Comparison of ENCODE assay signal across 22 cellular contexts in the genomic region with DNA sequence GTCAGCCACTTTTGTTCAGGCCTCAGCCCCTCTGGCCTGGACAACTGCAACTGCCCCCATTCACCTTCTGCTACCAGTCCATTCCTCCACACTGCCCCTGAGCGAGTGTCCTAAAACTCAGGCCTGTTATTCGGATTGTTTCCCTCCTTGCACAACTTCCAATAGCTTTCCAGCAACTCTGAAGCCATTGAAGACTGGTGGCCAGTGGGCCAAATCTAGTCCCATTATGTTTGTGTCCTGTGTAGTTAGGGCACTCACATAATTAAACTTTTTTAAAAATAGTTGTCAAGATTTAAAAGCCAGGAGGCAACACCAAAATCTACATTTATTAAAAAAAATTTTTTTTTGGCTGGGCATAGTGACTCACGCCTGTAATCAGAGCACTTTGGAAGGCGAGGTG. TPM values are rescaled to one million over a fixed set of nuclear protein-coding genes. Genes with fewer than 3 reads are reported as not detected.
DNase-seq lines count a peak whose midpoint lies in the region; ATAC-seq and TF ChIP-seq lines count a peak whose summit lies in the region.
"Had no signal": no experiment of that assay in that cellular context is flagged by ENCODE, and none has a peak within 500 bp of the region (broad histone marks: within the 10 kb centered on the region; RNA-seq: fewer than 3 reads in every experiment).

No MANE protein-coding gene starts in this region.

- H3K27me3 Mint-ChIP-seq in neural crest cell (ENCODE audit: low read depth), result peaks cover 19% of the 10 kb centered on the region
- peaks cover 86% of the 10 kb centered on the region for H3K27me3 Mint-ChIP-seq in activated T-cell treated with anti-CD3 and anti-CD28 coated beads, Interleukin-2, amount 50 U/mL, for 72 hours (ENCODE audit: low read depth)

- H3K4me3 Mint-ChIP-seq in neural crest cell, result peak overlapping the region; percentile 63
- no peak overlapping the region for H3K4me3 Mint-ChIP-seq in activated T-cell treated with anti-CD3 and anti-CD28 coated beads, Interleukin-2, amount 50 U/mL, for 72 hours

- intact Hi-C loops in prostate gland (cut with DNase I), result no loop called here

- H3K4me1 Mint-ChIP-seq in neural crest cell, result peaks cover 64% of the 10 kb centered on the region
- peaks cover 28% of the 10 kb centered on the region for H3K4me1 Mint-ChIP-seq in activated T-cell treated with anti-CD3 and anti-CD28 coated beads, Interleukin-2, amount 50 U/mL, for 72 hours (ENCODE audit: low read depth)

- H3K4me3 ChIP-seq in HUES48 (ENCODE audit: low read depth, low read length) (no peak overlapping the region), iPS-18a (ENCODE audit: low read length) (peak overlapping the region; percentile 23), prostate gland (no peak overlapping the region)

- H3K9me3 Mint-ChIP-seq in neural crest cell, result no peaks in the 10 kb centered on the region
- no peaks in the 10 kb centered on the region for H3K9me3 Mint-ChIP-seq in activated T-cell treated with anti-CD3 and anti-CD28 coated beads, Interleukin-2, amount 50 U/mL, for 72 hours

- H3K9me3 ChIP-seq in HUES48 (ENCODE audit: control insufficient read depth, insufficient read depth, low read length), result no peaks in the 10 kb centered on the region
- H3K9me3 ChIP-seq in iPS-18a (ENCODE audit: control insufficient read depth, low read depth, low read length), result no peaks in the 10 kb centered on the region
- no peaks in the 10 kb centered on the region for H3K9me3 ChIP-seq in prostate gland

- DNase-seq in neural crest cell (ENCODE audit: low read depth, low spot score) (no peak), prostate gland (ENCODE audit: low spot score) (no peak), putamen (ENCODE audit: low spot score) (no peak)
- DNase-seq in activated T-cell treated with anti-CD3 and anti-CD28 coated beads, Interleukin-2, amount 50 U/mL, for 72 hours, result no peak
- DNase-seq: ACHN, AML-193, COR-L47, GDM1, KG1, NCI-H187 treated with DMSO at 0.1 percent for 48 hours, NCI-H226, NCI-H524, NCI-H82, PC-3, RPMI8226, SIG-M5 had no signal

- no peak for ATAC-seq in activated T-cell treated with anti-CD3 and anti-CD28 coated beads, Interleukin-2, amount 50 U/mL, for 72 hours (replicated peaks in 1 of 2)
- ATAC-seq in HG02610 (IDR thresholded peaks at IDR 0.05; ENCODE audit: unreplicated experiment), result no peak
- ATAC-seq: PC-3, SK-N-SH treated with all-trans-retinoic acid at 6 μM for 48 hours had no signal

- H3K36me3 ChIP-seq in HUES48 (ENCODE audit: control insufficient read depth, insufficient read depth, low read length) (no peaks in the 10 kb centered on the region), iPS-18a (ENCODE audit: control insufficient read depth, low read depth, low read length) (no peaks in the 10 kb centered on the region), prostate gland (no peaks in the 10 kb centered on the region)

- peak overlapping the region; percentile 76 for H3K27ac ChIP-seq in HUES48 (ENCODE audit: low read depth, low read length)
- no peak overlapping the region for H3K27ac ChIP-seq in iPS-18a (ENCODE audit: low read length)
- H3K27ac ChIP-seq in prostate gland, result no peak overlapping the region

- 92% methylated on average over 4 of the region's 4 CpGs for WGBS in prostate gland

- TF ChIP-seq CTCF in neural crest cell (conservative IDR thresholded peaks at IDR 0.05), result no peak
- no peak for TF ChIP-seq CTCF in prostate gland (IDR thresholded peaks at IDR 0.05)

- no peak overlapping the region for H3K27ac Mint-ChIP-seq in neural crest cell (ENCODE audit: unreplicated experiment)
- H3K27ac Mint-ChIP-seq in activated T-cell treated with anti-CD3 and anti-CD28 coated beads, Interleukin-2, amount 50 U/mL, for 72 hours, result no peak overlapping the region
- H3K27ac Mint-ChIP-seq: CD14-positive monocyte had no signal

- no peaks in the 10 kb centered on the region for H3K36me3 Mint-ChIP-seq in neural crest cell (ENCODE audit: low read depth)
- H3K36me3 Mint-ChIP-seq in activated T-cell treated with anti-CD3 and anti-CD28 coated beads, Interleukin-2, amount 50 U/mL, for 72 hours (ENCODE audit: insufficient read depth in 2 of 2), result peaks cover 0 to 1% of the 10 kb centered on the region in 2 donors

- H3K27me3 ChIP-seq in HUES48 (ENCODE audit: control insufficient read depth, insufficient read depth, low read length) (peaks cover 61% of the 10 kb centered on the region), iPS-18a (ENCODE audit: control insufficient read depth, insufficient read depth, low read length) (peaks cover 52% of the 10 kb centered on the region), prostate gland (replicated peaks; ENCODE audit: insufficient read depth) (peaks cover 16% of the 10 kb centered on the region)

- H3K4me1 ChIP-seq in HUES48 (ENCODE audit: control insufficient read depth, insufficient read depth, low read length) (peaks cover 56% of the 10 kb centered on the region), iPS-18a (ENCODE audit: control insufficient read depth, low read depth, low read length) (peaks cover 37% of the 10 kb centered on the region), prostate gland (replicated peaks) (no peaks in the 10 kb centered on the region)

- H3K9ac ChIP-seq in HUES48 (ENCODE audit: low read depth, low read length) (no peak overlapping the region), iPS-18a (ENCODE audit: low read length) (no peak overlapping the region)

- TF ChIP-seq POLR2A in prostate gland (IDR thresholded peaks at IDR 0.05), result no peak

RNA-seq across cellular contexts. Expression of a gene that starts 17.8 kb away (rescaled TPM):
- 38.0 and 39.7 TPM in 2 replicates for total RNA-seq in neural crest cell
- total RNA-seq in activated T-cell treated with anti-CD3 and anti-CD28 coated beads, Interleukin-2, amount 50 U/mL, for 72 hours, result under 1 TPM; 0.86 TPM
- total RNA-seq in prostate gland, result 1 to 10 TPM in 1 of 2 donors, under 1 TPM in 1; 0.46 to 1.4 TPM
- total RNA-seq: Daoy, PC-3 had no signal

RNA-seq across cellular contexts. Expression of a gene that starts 21.6 kb away (rescaled TPM):
- total RNA-seq in neural crest cell (not detected in 2 replicates), prostate gland (not detected)
- total RNA-seq in activated T-cell treated with anti-CD3 and anti-CD28 coated beads, Interleukin-2, amount 50 U/mL, for 72 hours, result not detected
- total RNA-seq: Daoy, PC-3 had no signal

RNA-seq across cellular contexts. Expression of a gene that starts 41.0 kb away (rescaled TPM):
- 0.14 and 0.49 TPM in 2 replicates for total RNA-seq in neural crest cell
- total RNA-seq in activated T-cell treated with anti-CD3 and anti-CD28 coated beads, Interleukin-2, amount 50 U/mL, for 72 hours, result not detected
- total RNA-seq in prostate gland, result 10 to 100 TPM; 31.1 to 34.8 TPM
- total RNA-seq: PC-3 had no signal

Comparison
In these comparisons a context has a peak if more than half of its experiments do, and no peak if none do; other contexts are left out.
1. RNA of a gene that starts 17.8 kb away (total RNA-seq): 38.0 to 39.7 TPM in neural crest cell; 0.46 to 1.4 TPM in prostate gland and 0.86 TPM in activated T-cell treated with anti-CD3 and anti-CD28 coated beads, Interleukin-2, amount 50 U/mL, for 72 hours; every median in the first group is over 10 times any median in the second.
2. RNA of a gene that starts 41.0 kb away (total RNA-seq): 31.1 to 34.8 TPM in prostate gland; 0.14 to 0.49 TPM in neural crest cell and not detected in activated T-cell treated with anti-CD3 and anti-CD28 coated beads, Interleukin-2, amount 50 U/mL, for 72 hours; every median in the first group is over 10 times any median in the second.